In the genomic region with DNA sequence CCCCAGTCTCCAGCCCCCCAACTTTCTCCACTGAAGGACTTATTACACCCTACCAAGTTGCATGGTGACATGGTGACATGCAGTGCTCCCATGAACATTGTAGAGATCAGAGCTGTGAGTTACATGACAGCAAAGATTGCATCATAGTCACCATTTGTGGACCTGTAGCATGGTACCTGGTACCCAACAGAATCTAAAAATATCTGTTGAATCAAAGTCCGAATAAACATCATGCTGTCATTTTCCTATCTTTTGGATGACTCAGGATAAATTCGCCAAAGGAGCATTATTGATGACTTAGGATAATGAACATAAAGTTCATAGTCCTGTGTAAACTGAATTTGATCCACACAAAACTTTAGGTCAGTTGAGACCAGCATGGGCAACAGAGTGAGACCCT, we compare ENCODE assay signal across 27 cellular contexts.
"Had no signal": no experiment of that assay in that cellular context is flagged by ENCODE, and none has a peak within 500 bp of the region (broad histone marks: within the 10 kb centered on the region; RNA-seq: fewer than 3 reads in every experiment).

No MANE protein-coding gene starts in this region.

- H3K9me3 ChIP-seq: colonic mucosa, heart left ventricle, left ventricle myocardium inferior, ovary, spleen, testis, tibial nerve, upper lobe of right lung, vagina had no signal

- H3K4me2 ChIP-seq: neural progenitor cell had no signal

- FAIRE-seq: endothelial cell of umbilical vein had no signal

- H3K27me3 ChIP-seq: colonic mucosa, heart left ventricle, neural progenitor cell, ovary, spleen, testis, tibial nerve, upper lobe of right lung, vagina had no signal

- H3K27ac ChIP-seq: colonic mucosa, heart left ventricle, left ventricle myocardium inferior, neural progenitor cell, ovary, spleen, testis, tibial nerve, upper lobe of right lung, vagina had no signal

- H3K36me3 ChIP-seq: colonic mucosa, heart left ventricle, left ventricle myocardium inferior, neural progenitor cell, ovary, spleen, tibial nerve, upper lobe of right lung, vagina had no signal

- H3K9ac ChIP-seq: neural progenitor cell had no signal

- H3K4me1 ChIP-seq: neural progenitor cell, testis, tibial nerve, vagina had no signal

- H3K4me3 ChIP-seq: colonic mucosa, heart left ventricle, left ventricle myocardium inferior, lung, neural progenitor cell, ovary, spleen, testis, tibial nerve, upper lobe of right lung, vagina had no signal

- DNase-seq: colonic mucosa; dermis blood vessel endothelial cell; endodermal cell; erythroblast; foreskin melanocyte; heart left ventricle; hippocampal formation; islet precursor cell; left ventricle myocardium inferior; mesenchymal stem cell; midbrain; nucleus accumbens; ovary; right cardiac atrium; spleen; stimulated activated CD4-positive, alpha-beta T cell treated with anti-CD3 and anti-CD28 coated beads, Interleukin-15, amount 100 ng/mL, for 24 hours; stimulated activated CD4-positive, alpha-beta T cell treated with anti-CD3 and anti-CD28 coated beads, Interleukin-1b, Interleukin-23, amount 100 ng/mL, for 48 hours; stimulated activated CD4-positive, alpha-beta T cell treated with anti-CD3 and anti-CD28 coated beads, Interleukin-4, amount 100 ng/mL, for 24 hours; testis; upper lobe of right lung had no signal

- ATAC-seq: heart left ventricle; natural killer cell treated with Interleukin-12 subunit alpha and Interleukin-12 subunit beta and Interleukin-15 and Interleukin-18, amount 100 ng/mL, for 72 hours; right cardiac atrium; stimulated activated memory B cell treated with anti-CD40 and anti-IgM and Interleukin-4, amounts not matched to agents 10 μg/mL and 1 μg/mL and 100 μg/mL, for 72 hours; upper lobe of right lung had no signal

- H2AFZ ChIP-seq: neural progenitor cell had no signal
